In genomic region chr2:55856936-55857335, GRCh38 we compare ENCODE assay signal across 2 cellular contexts.
TF ChIP-seq lines count a peak whose summit lies in the region.

No MANE protein-coding gene starts in this region.

TF ChIP-seq in A549, 52 proteins besides CTCF, POLR2A, EP300 and RAD21:
- TF ChIP-seq BCL3 (IDR thresholded peaks at IDR 0.05) (no peak), FOSL2 (IDR thresholded peaks at IDR 0.05) (no peak), FOSL2 (CRISPR knock-in tag; IDR thresholded peaks at IDR 0.05) (peak; percentile 36; the same call in 1 of the 2 replicates), CEBPB (IDR thresholded peaks at IDR 0.05) (no peak; a peak in 1 of 4 replicates), NFE2L2 (conservative IDR thresholded peaks at IDR 0.05; ENCODE audit: low read length) (no peak), ESRRA (IDR thresholded peaks at IDR 0.05; ENCODE audit: borderline replicate concordance, low read length) (no peak), REST (IDR thresholded peaks at IDR 0.05) (no peak), RNF2 (IDR thresholded peaks at IDR 0.05; ENCODE audit: borderline replicate concordance, low read depth) (no peak), JUNB (IDR thresholded peaks at IDR 0.05) (no peak), CHD4 (IDR thresholded peaks at IDR 0.05; ENCODE audit: borderline replicate concordance) (no peak), JUN (IDR thresholded peaks at IDR 0.05) (no peak), SMC3 (IDR thresholded peaks at IDR 0.05) (no peak), ATOH8 (CRISPR knock-in tag; IDR thresholded peaks at IDR 0.05; ENCODE audit: low read depth) (no peak), GATA3 (IDR thresholded peaks at IDR 0.05; ENCODE audit: borderline replicate concordance) (peak; percentile 23; the same call in 1 of the 2 replicates)
TF ChIP-seq in A549: peak in this region for 2.

TF ChIP-seq in IMR-90, 13 proteins besides CTCF, POLR2A, EP300 and RAD21 (continued from another document):
- TF ChIP-seq USF2 (IDR thresholded peaks at IDR 0.05; ENCODE audit: low read depth, low read length): no peak
- no peak for TF ChIP-seq SMC3 (IDR thresholded peaks at IDR 0.05; ENCODE audit: low read depth, low read length)
- TF ChIP-seq ELK1 (IDR thresholded peaks at IDR 0.05; ENCODE audit: borderline replicate concordance, low read depth, low read length): no peak
- no peak for TF ChIP-seq BHLHE40 (IDR thresholded peaks at IDR 0.05; ENCODE audit: low read depth, low read length)
- no peak for TF ChIP-seq RFX5 (IDR thresholded peaks at IDR 0.05; ENCODE audit: low read depth, low read length)
- TF ChIP-seq CHD1 (IDR thresholded peaks at IDR 0.05; ENCODE audit: low read depth, low read length): no peak
- TF ChIP-seq NFE2L2 (IDR thresholded peaks at IDR 0.05; ENCODE audit: low read depth, low read length): no peak
- no peak for TF ChIP-seq MXI1 (IDR thresholded peaks at IDR 0.05; ENCODE audit: borderline replicate concordance, low read depth, low read length)
- no peak for TF ChIP-seq MAZ (IDR thresholded peaks at IDR 0.05; ENCODE audit: borderline replicate concordance, low read depth, low read length)
TF ChIP-seq in IMR-90: peak in this region for 0.
